Comparison of ENCODE assay signal across 1 cellular context in the genomic region with DNA sequence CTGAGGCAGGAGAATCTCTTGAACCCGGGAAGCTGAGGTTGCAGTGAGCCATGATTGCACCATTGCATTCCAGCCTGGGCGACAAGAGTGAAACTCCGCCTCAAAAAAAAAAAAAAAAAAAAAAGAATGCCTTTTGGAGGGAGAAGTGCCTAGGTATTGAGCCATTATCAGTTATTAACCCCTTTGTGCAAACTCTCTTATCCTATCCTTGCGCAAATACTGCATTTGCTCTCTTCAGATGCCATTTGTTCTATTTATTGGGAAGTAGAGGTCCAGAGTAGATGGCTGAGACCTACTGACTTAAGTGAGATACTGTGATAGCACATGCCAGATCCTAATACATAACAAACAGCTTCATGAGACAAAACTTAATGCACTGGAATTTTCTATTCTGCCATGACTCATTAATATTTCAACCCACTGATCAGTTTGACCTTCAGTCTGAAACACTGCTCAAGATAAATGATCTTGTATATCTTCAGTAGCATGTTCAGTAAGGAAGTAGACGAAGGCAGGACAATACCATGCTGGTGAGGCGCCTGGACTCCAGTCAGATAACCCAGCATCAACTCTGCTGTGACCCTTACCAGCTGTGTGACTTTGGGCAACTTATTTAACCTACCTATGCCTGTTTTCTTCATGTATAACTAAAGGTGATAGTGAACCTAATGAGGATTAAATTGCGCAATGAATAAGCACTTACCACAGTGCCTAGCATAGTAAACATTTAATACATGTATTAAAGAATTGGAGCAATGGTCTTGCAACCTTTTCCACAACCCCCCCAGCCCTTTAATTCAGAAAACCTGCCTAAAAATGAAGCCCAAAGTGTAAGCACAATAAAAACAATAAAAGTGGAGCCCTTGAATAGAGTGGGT.
A peak's percentile ranks its signal among the peaks of the same experiment; 100 is the strongest.
TF ChIP-seq lines count a peak whose summit lies in the region.

No MANE protein-coding gene starts in this region.

TF ChIP-seq in HepG2, 621 proteins besides CTCF, POLR2A, EP300 and RAD21:
- no peak for TF ChIP-seq SRY (CRISPR knock-in tag; IDR thresholded peaks at IDR 0.05)
- TF ChIP-seq ZNF138 (CRISPR knock-in tag; IDR thresholded peaks at IDR 0.05; ENCODE audit: low read depth), result no peak
- TF ChIP-seq, protein P1, sequence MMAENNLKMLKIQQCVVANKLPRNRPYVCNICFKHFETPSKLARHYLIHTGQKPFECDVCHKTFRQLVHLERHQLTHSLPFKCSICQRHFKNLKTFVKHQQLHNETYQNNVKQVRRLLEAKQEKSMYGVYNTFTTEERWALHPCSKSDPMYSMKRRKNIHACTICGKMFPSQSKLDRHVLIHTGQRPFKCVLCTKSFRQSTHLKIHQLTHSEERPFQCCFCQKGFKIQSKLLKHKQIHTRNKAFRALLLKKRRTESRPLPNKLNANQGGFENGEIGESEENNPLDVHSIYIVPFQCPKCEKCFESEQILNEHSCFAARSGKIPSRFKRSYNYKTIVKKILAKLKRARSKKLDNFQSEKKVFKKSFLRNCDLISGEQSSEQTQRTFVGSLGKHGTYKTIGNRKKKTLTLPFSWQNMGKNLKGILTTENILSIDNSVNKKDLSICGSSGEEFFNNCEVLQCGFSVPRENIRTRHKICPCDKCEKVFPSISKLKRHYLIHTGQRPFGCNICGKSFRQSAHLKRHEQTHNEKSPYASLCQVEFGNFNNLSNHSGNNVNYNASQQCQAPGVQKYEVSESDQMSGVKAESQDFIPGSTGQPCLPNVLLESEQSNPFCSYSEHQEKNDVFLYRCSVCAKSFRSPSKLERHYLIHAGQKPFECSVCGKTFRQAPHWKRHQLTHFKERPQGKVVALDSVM (CRISPR knock-in tag; IDR thresholded peaks at IDR 0.05), result peak; percentile 53; the same call in 1 of the 2 replicates
- TF ChIP-seq ARNTL (CRISPR knock-in tag; IDR thresholded peaks at IDR 0.05), result 0 out of 2 replicates have a peak, but pooled peaks have one; percentile 15
- TF ChIP-seq STAT5B (CRISPR knock-in tag; IDR thresholded peaks at IDR 0.05), result no peak
- no peak for TF ChIP-seq SALL1 (CRISPR knock-in tag; IDR thresholded peaks at IDR 0.05)
- TF ChIP-seq, protein P2, sequence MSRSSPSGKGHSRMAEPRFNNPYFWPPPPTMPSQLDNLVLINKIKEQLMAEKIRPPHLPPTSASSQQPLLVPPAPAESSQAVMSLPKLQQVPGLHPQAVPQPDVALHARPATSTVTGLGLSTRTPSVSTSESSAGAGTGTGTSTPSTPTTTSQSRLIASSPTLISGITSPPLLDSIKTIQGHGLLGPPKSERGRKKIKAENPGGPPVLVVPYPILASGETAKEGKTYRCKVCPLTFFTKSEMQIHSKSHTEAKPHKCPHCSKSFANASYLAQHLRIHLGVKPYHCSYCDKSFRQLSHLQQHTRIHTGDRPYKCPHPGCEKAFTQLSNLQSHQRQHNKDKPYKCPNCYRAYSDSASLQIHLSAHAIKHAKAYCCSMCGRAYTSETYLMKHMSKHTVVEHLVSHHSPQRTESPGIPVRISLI (CRISPR knock-in tag; IDR thresholded peaks at IDR 0.05; ENCODE audit: borderline replicate concordance), result peak; percentile 72
- no peak for TF ChIP-seq NCOA2 (CRISPR knock-in tag; IDR thresholded peaks at IDR 0.05)
- TF ChIP-seq PLRG1 (conservative IDR thresholded peaks at IDR 0.05), result no peak
- TF ChIP-seq ZNF326 (CRISPR knock-in tag; IDR thresholded peaks at IDR 0.05; ENCODE audit: borderline replicate concordance), result no peak
- no peak for TF ChIP-seq ISL2 (CRISPR knock-in tag; IDR thresholded peaks at IDR 0.05)
- no peak for TF ChIP-seq SOX13 (IDR thresholded peaks at IDR 0.05)
- TF ChIP-seq SOX13 (CRISPR knock-in tag; conservative IDR thresholded peaks at IDR 0.05 in 1 of 2, IDR thresholded peaks at IDR 0.05 in 1 of 2), result peak in 1 of 2 experiments; percentile 20; a peak in 1 of 4 replicates
- 0 out of 2 replicates have a peak, but pooled peaks have one; percentile 15 for TF ChIP-seq ZNF430 (CRISPR knock-in tag; IDR thresholded peaks at IDR 0.05)
- peak; percentile 83 for TF ChIP-seq CEBPG (CRISPR knock-in tag; IDR thresholded peaks at IDR 0.05)
- TF ChIP-seq CEBPB (IDR thresholded peaks at IDR 0.05; ENCODE audit: borderline replicate concordance, low read depth, low read length), result peak; percentile 93
- TF ChIP-seq ZNF776 (CRISPR knock-in tag; IDR thresholded peaks at IDR 0.05), result no peak
- 0 out of 2 replicates have a peak, but pooled peaks have one; percentile 29 for TF ChIP-seq ZNF441 (CRISPR knock-in tag; IDR thresholded peaks at IDR 0.05; ENCODE audit: borderline replicate concordance)
